ENCODE assay signal across 8 cellular contexts in the genomic region with DNA sequence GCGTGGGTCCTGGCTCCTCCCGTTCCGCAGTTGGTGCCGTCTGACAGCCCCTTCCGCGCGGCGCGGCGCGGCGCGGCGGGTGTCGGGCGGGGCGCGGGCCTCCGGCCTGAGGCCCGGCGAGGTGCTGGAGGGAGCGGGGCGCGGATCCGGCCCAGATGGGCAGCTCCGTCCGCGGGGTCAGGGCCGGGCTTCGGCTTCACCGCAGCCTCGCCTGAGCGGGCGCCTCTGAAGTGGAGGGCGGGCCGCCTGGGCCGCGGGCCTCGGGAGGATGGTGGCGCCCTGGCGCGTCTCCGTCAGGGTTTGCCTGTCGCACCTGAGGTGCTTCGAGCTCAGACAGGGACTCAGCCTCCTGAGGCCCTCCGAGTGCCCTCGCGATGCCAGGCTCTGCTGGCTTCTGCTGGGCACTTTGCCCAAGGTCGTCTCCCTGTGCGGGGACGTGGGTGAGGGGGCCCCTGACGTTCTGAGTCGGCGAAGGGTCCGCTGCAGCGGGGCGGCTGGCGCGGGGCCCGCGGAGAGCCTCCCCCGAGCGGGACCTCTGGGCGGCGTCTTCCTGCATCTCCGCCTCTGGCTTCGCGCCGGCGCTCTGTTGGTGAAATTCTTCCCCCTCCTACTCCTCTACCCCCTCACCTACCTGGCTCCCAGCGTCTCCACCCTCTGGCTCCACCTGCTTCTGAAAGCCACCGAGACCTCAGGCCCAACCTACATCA. TPM values are rescaled to one million over a fixed set of nuclear protein-coding genes. Genes with fewer than 3 reads are reported as not detected.
DNase-seq lines count a peak whose midpoint lies in the region; ATAC-seq lines count a peak whose summit lies in the region.

No MANE protein-coding gene starts in this region.

- H3K27me3 Mint-ChIP-seq in natural killer cell treated with Interleukin-12 subunit alpha and Interleukin-12 subunit beta and Interleukin-15 and Interleukin-18, amount 100 ng/mL, for 72 hours = no peaks in the 10 kb centered on the region

- ATAC-seq in HG02678 (IDR thresholded peaks at IDR 0.05; ENCODE audit: unreplicated experiment) = peak; percentile 48
- ATAC-seq in natural killer cell treated with Interleukin-12 subunit alpha and Interleukin-12 subunit beta and Interleukin-15 and Interleukin-18, amount 100 ng/mL, for 72 hours = peak; percentile 55 to 86
- peak; percentile 75 for ATAC-seq in stimulated activated naive CD8-positive, alpha-beta T cell treated with anti-CD3 and anti-CD28 coated beads, Interleukin-15, Interleukin-2, amounts not matched to agents 100 U/mL and 50 U/mL, for 24 hours

- WGBS in esophagus, 2 donors = 0% methylated on average over 43 to 72 of the region's 72 CpGs

- H3K27ac Mint-ChIP-seq in natural killer cell treated with Interleukin-12 subunit alpha and Interleukin-12 subunit beta and Interleukin-15 and Interleukin-18, amount 100 ng/mL, for 72 hours = peak overlapping the region in 1 of 2 donors; percentile 70

- H3K4me3 Mint-ChIP-seq in natural killer cell treated with Interleukin-12 subunit alpha and Interleukin-12 subunit beta and Interleukin-15 and Interleukin-18, amount 100 ng/mL, for 72 hours = peak overlapping the region; percentile 89

- H3K27me3 ChIP-seq in esophagus (ENCODE audit: control insufficient read depth in 1 of 2, insufficient read depth in 2 of 2, low read length in 2 of 2) = no peaks in the 10 kb centered on the region

- no peaks in the 10 kb centered on the region for H3K9me3 Mint-ChIP-seq in natural killer cell treated with Interleukin-12 subunit alpha and Interleukin-12 subunit beta and Interleukin-15 and Interleukin-18, amount 100 ng/mL, for 72 hours

- no peaks in the 10 kb centered on the region for H3K36me3 Mint-ChIP-seq in natural killer cell treated with Interleukin-12 subunit alpha and Interleukin-12 subunit beta and Interleukin-15 and Interleukin-18, amount 100 ng/mL, for 72 hours

- H3K27ac ChIP-seq in esophagus (ENCODE audit: low read depth in 2 of 2, low read length in 1 of 2) = peak overlapping the region; percentile 85 to 89

- DNase-seq in DMS 273 (lab: John Stamatoyannopoulos, UW; ENCODE audit: unreplicated experiment) (peak; percentile 84), DMS 273 treated with DMSO at 0.1 percent for 48 hours (lab: John Stamatoyannopoulos, UW) (no peak), NCI-H2171 (lab: John Stamatoyannopoulos, UW) (peak; percentile 72)
- DNase-seq in activated CD8-positive, alpha-beta memory T cell treated with anti-CD3 and anti-CD28 coated beads, Interleukin-2, amount 50 U/mL, for 4 hours = peak; percentile 61
- peak; percentile 72 for DNase-seq in natural killer cell treated with Interleukin-12 subunit alpha and Interleukin-12 subunit beta and Interleukin-15 and Interleukin-18, amount 100 ng/mL, for 72 hours (ENCODE audit: low spot score)
- DNase-seq in stimulated activated naive CD8-positive, alpha-beta T cell treated with anti-CD3 and anti-CD28 coated beads, Interleukin-15, Interleukin-2, amounts not matched to agents 100 U/mL and 50 U/mL, for 24 hours = peak; percentile 61

- H3K9me3 ChIP-seq in esophagus (ENCODE audit: control insufficient read depth in 2 of 2, insufficient read depth in 1 of 2, low read depth in 1 of 2, low read length in 1 of 2) = no peaks in the 10 kb centered on the region

- peaks cover 0 to 6% of the 10 kb centered on the region in 2 donors for H3K36me3 ChIP-seq in esophagus (ENCODE audit: control insufficient read depth in 2 of 2, insufficient read depth in 2 of 2, low read length in 1 of 2)

- H3K4me1 ChIP-seq in esophagus (ENCODE audit: control insufficient read depth in 2 of 2, insufficient read depth in 2 of 2, low read length in 1 of 2) = peaks cover 3 to 4% of the 10 kb centered on the region in 2 donors

- H3K4me3 ChIP-seq in esophagus (ENCODE audit: low read depth in 1 of 2, low read length in 2 of 2) = peak overlapping the region; percentile 63 to 68

- H3K4me1 Mint-ChIP-seq in natural killer cell treated with Interleukin-12 subunit alpha and Interleukin-12 subunit beta and Interleukin-15 and Interleukin-18, amount 100 ng/mL, for 72 hours (ENCODE audit: low read depth in 2 of 2) = peaks cover 27 to 29% of the 10 kb centered on the region in 2 donors

RNA-seq across cellular contexts. Expression of a gene that starts 0.5 kb away (rescaled TPM):
- polyA plus RNA-seq in esophagus = 10 to 100 TPM in 1 of 2 donors, 1 to 10 TPM in 1; 9.2 to 14.8 TPM
- 10 to 100 TPM in 1 of 2 donors, 1 to 10 TPM in 1; 8.2 to 12.2 TPM for total RNA-seq in natural killer cell treated with Interleukin-12 subunit alpha and Interleukin-12 subunit beta and Interleukin-15 and Interleukin-18, amount 100 ng/mL, for 72 hours

RNA-seq across cellular contexts. Expression of a gene that starts 23.3 kb away (rescaled TPM):
- 100 to 1,000 TPM; 152 to 292 TPM for polyA plus RNA-seq in esophagus
- total RNA-seq in natural killer cell treated with Interleukin-12 subunit alpha and Interleukin-12 subunit beta and Interleukin-15 and Interleukin-18, amount 100 ng/mL, for 72 hours = 100 to 1,000 TPM; 169 to 222 TPM

RNA-seq across cellular contexts. Expression of a gene that starts 32.6 kb away (rescaled TPM):
- polyA plus RNA-seq in esophagus = 1 to 10 TPM; 1.2 to 1.5 TPM
- not detected for total RNA-seq in natural killer cell treated with Interleukin-12 subunit alpha and Interleukin-12 subunit beta and Interleukin-15 and Interleukin-18, amount 100 ng/mL, for 72 hours
